Comparison of ENCODE assay signal across 8 cellular contexts in genomic region chr1:26695417-26696190, GRCh38. TPM values are rescaled to one million over a fixed set of nuclear protein-coding genes. Genes with fewer than 3 reads are reported as not detected.
A peak's percentile ranks its signal among the peaks of the same experiment; 100 is the strongest.
DNase-seq lines count a peak whose midpoint lies in the region; ATAC-seq, FAIRE-seq and TF ChIP-seq lines count a peak whose summit lies in the region.

TSS of gene ARID1A (plus strand) at chr1:26696015. CDS start at chr1:26696404, 389 bp downstream.

- H3K4me3 ChIP-seq in GM12864 (ENCODE audit: low read depth, low read length) (peak within 1 kb of the TSS; percentile 77), adipocyte (ENCODE audit: low read length) (peak within 1 kb of the TSS; percentile 82), pancreas (peak within 1 kb of the TSS; percentile 73 to 99 (median 93)), thymus (ENCODE audit: low read length) (peak within 1 kb of the TSS; percentile 100)

- no peaks in the 10 kb centered on the region for H3K36me3 Mint-ChIP-seq in T-cell

- FAIRE-seq in pancreas (lab: Jason Lieb, UNC) = no peak

- H3K4me1 ChIP-seq in adipocyte (ENCODE audit: control insufficient read depth, insufficient read depth, low read length) (peaks cover 55% of the 10 kb centered on the region), pancreas (peaks cover 34 to 54% (median 35%) of the 10 kb centered on the region in 3 donors), thymus (ENCODE audit: control insufficient read depth, insufficient read depth, low read length) (peaks cover 18% of the 10 kb centered on the region)

- peak within 1 kb of the TSS in 2 of 3 donors; percentile 92 to 94 for H3K4me3 Mint-ChIP-seq in T-cell

- H3K9ac ChIP-seq in adipocyte (ENCODE audit: low read length) = peak within 1 kb of the TSS; percentile 89

- CTCF ChIA-PET in T-cell (lab: Charles Lee) = no interaction called here

- DNase-seq in GM12864 (ENCODE audit: low read depth) (peak; percentile 88), NCI-H1436 treated with DMSO at 0.1 percent for 48 hours (lab: John Stamatoyannopoulos, UW) (peak; percentile 72), T-cell (peak; percentile 91 to 98 (median 95)), adipocyte (ENCODE audit: low read depth) (peak; percentile 98), Right ventricle myocardium superior (peak; percentile 98), pancreas (peak; percentile 96 to 98 (median 96))

- POLR2A ChIA-PET in T-cell (lab: Charles Lee) = no interaction called here

- H3K27me3 ChIP-seq in adipocyte (replicated peaks; ENCODE audit: control insufficient read depth, insufficient read depth, low read length) (no peaks in the 10 kb centered on the region), pancreas (no peaks in the 10 kb centered on the region), thymus (ENCODE audit: control insufficient read depth, insufficient read depth) (no peaks in the 10 kb centered on the region)

- no peaks in the 10 kb centered on the region for H3K27me3 Mint-ChIP-seq in T-cell

- 0% methylated on average over 49 to 78 of the region's 86 CpGs for WGBS in pancreas, 2 donors
- under 1% methylated on average over 81 of the region's 86 CpGs for WGBS in thymus

- H3K27ac ChIP-seq in pancreas (peak within 1 kb of the TSS; percentile 80 to 96 (median 94)), thymus (ENCODE audit: low read depth) (peak within 1 kb of the TSS; percentile 98)

- peaks cover 30 to 38% (median 33%) of the 10 kb centered on the region in 3 donors for H3K4me1 Mint-ChIP-seq in T-cell

- intact Hi-C loops in Right ventricle myocardium superior (cut with DNase I) (loop anchor here (2.0 to 5.0 kb wide), 2 partner anchors 57 to 93 kb away; no protein-coding TSS in a partner anchor), pancreas (cut with DNase I) (loop anchor here in 1 of 3 donors (5.0 kb wide), 1 partner anchor 42 kb away; no protein-coding TSS in a partner anchor)

- H3K9me3 ChIP-seq in adipocyte (ENCODE audit: control insufficient read depth, low read length) (no peaks in the 10 kb centered on the region), pancreas (no peaks in the 10 kb centered on the region), thymus (ENCODE audit: control insufficient read depth) (no peaks in the 10 kb centered on the region)

- H3K27ac Mint-ChIP-seq in T-cell = peak within 1 kb of the TSS; percentile 93 to 97

- H3K36me3 ChIP-seq in adipocyte (ENCODE audit: control insufficient read depth, insufficient read depth, low read length, severe bottlenecking) (no peaks in the 10 kb centered on the region), pancreas (no peaks in the 10 kb centered on the region), thymus (ENCODE audit: control insufficient read depth, insufficient read depth) (no peaks in the 10 kb centered on the region)

- no peaks in the 10 kb centered on the region for H3K9me3 Mint-ChIP-seq in T-cell

- TF ChIP-seq CTCF in GM12864 (IDR thresholded peaks at IDR 0.05; ENCODE audit: low read depth, low read length, missing control alignments) (no peak), pancreas (IDR thresholded peaks at IDR 0.05) (no peak)

- peak; percentile 45 for ATAC-seq in HG02840 (IDR thresholded peaks at IDR 0.05; ENCODE audit: low FRiP score, unreplicated experiment)
- ATAC-seq in T-cell (replicated peaks in 1 of 4) = peak; percentile 62 to 72 (median 64)
- peak; percentile 72 for ATAC-seq in Right ventricle myocardium superior (ENCODE audit: poor library complexity)
- peak; percentile 69 to 78 (median 70) for ATAC-seq in pancreas

RNA-seq across cellular contexts. Expression of gene ARID1A, which starts in this region (rescaled TPM):
- total RNA-seq in T-cell (100 to 1,000 TPM; 122 to 148 (median 126) TPM), Right ventricle myocardium superior (29.4 TPM), pancreas (10 to 100 TPM; 24.0 to 39.9 (median 27.4) TPM)
- polyA plus RNA-seq in pancreas (10 to 100 TPM; 14.8 to 18.5 TPM), thymus (30.7 TPM)

Comparison
In these comparisons a context has a peak if more than half of its experiments do, and no peak if none do; other contexts are left out.
1. Peak in every context shown above with its lines: DNase-seq, ATAC-seq, H3K4me3 ChIP-seq and H3K27ac ChIP-seq.